In genomic region chr2:129061079-129061785, GRCh38 we compare ENCODE assay signal across 10 cellular contexts.
DNase-seq lines count a peak whose midpoint lies in the region; TF ChIP-seq lines count a peak whose summit lies in the region.
"Had no signal": no experiment of that assay in that cellular context is flagged by ENCODE, and none has a peak within 500 bp of the region (broad histone marks: within the 10 kb centered on the region; RNA-seq: fewer than 3 reads in every experiment).

No MANE protein-coding gene starts in this region.

- no peaks in the 10 kb centered on the region; the same call in 1 of the 2 replicates for H3K36me3 Mint-ChIP-seq in HFFc6 (ENCODE audit: low read depth)

- peaks cover 8 to 21% of the 10 kb centered on the region in 2 donors for H3K4me1 ChIP-seq in esophagus (ENCODE audit: control insufficient read depth in 2 of 2, insufficient read depth in 2 of 2, low read length in 1 of 2)
- H3K4me1 ChIP-seq in colonic mucosa: no peaks in the 10 kb centered on the region

- H3K27me3 Mint-ChIP-seq in HFFc6 (ENCODE audit: insufficient read depth): no peaks in the 10 kb centered on the region

- DNase-seq in GM12865 (ENCODE audit: low read depth) (peak; percentile 74), HFFc6 (peak; percentile 0), MV-4-11 (lab: John Stamatoyannopoulos, UW) (peak; percentile 94), colonic mucosa (no peak), NCI-H2107 treated with DMSO at 0.1 percent for 48 hours (lab: John Stamatoyannopoulos, UW; ENCODE audit: unreplicated experiment) (no peak), NCI-H446 (lab: John Stamatoyannopoulos, UW) (no peak), NCI-H2081 (lab: John Stamatoyannopoulos, UW) (no peak)
- DNase-seq: NCI-H2227 treated with DMSO at 0.1 percent for 48 hours, retina had no signal

- H3K9me3 Mint-ChIP-seq in HFFc6: peaks cover 52% of the 10 kb centered on the region

- H3K36me3 ChIP-seq in esophagus (ENCODE audit: control insufficient read depth in 2 of 2, insufficient read depth in 2 of 2, low read length in 1 of 2): no peaks in the 10 kb centered on the region
- H3K36me3 ChIP-seq in colonic mucosa: no peaks in the 10 kb centered on the region

- no peak overlapping the region for H3K4me3 Mint-ChIP-seq in HFFc6

- H3K4me1 Mint-ChIP-seq in HFFc6 (ENCODE audit: low read depth): no peaks in the 10 kb centered on the region

- H3K4me3 ChIP-seq in GM12865 (ENCODE audit: low read depth, low read length) (no peak overlapping the region), esophagus (ENCODE audit: low read depth in 1 of 2, low read length in 2 of 2) (no peak overlapping the region), colonic mucosa (no peak overlapping the region)

- no peak overlapping the region for H3K9ac ChIP-seq in colonic mucosa (ENCODE audit: low read depth in 2 of 2, low read length in 2 of 2)

- H3K27me3 ChIP-seq in esophagus (ENCODE audit: control insufficient read depth in 1 of 2, insufficient read depth in 2 of 2, low read length in 2 of 2) (no peaks in the 10 kb centered on the region), colonic mucosa (no peaks in the 10 kb centered on the region)

- no peak overlapping the region; the same call in 1 of the 2 replicates for H3K27ac Mint-ChIP-seq in HFFc6

- no peak for TF ChIP-seq CTCF in GM12865 (IDR thresholded peaks at IDR 0.05; ENCODE audit: insufficient read depth, low read depth, low read length, missing control alignments)
- TF ChIP-seq CTCF in HFFc6 (IDR thresholded peaks at IDR 0.05): no peak
- no peak for TF ChIP-seq CTCF in colonic mucosa (IDR thresholded peaks at IDR 0.05)

- 37 to 51% methylated on average over 5 of the region's 5 CpGs for WGBS in esophagus, 2 donors

- intact Hi-C loops in colonic mucosa (cut with DNase I): no loop called here

- H3K9me3 ChIP-seq in esophagus (ENCODE audit: control insufficient read depth in 2 of 2, insufficient read depth in 1 of 2, low read depth in 1 of 2, low read length in 1 of 2) (no peaks in the 10 kb centered on the region), colonic mucosa (no peaks in the 10 kb centered on the region)

- H3K27ac ChIP-seq in esophagus (ENCODE audit: low read depth in 2 of 2, low read length in 1 of 2) (peak overlapping the region; percentile 87 to 91), colonic mucosa (no peak overlapping the region)

Comparison
In these comparisons a context has a peak if more than half of its experiments do, and no peak if none do; other contexts are left out.
1. DNase-seq: peak in GM12865 (single experiment), HFFc6 (single experiment) and MV-4-11 (single experiment); none in colonic mucosa (single experiment), NCI-H2107 treated with DMSO at 0.1 percent for 48 hours (single experiment), NCI-H446 (0 of 2) and NCI-H2081 (0 of 2).